ENCODE assay signal across 1 cellular context in the genomic region with DNA sequence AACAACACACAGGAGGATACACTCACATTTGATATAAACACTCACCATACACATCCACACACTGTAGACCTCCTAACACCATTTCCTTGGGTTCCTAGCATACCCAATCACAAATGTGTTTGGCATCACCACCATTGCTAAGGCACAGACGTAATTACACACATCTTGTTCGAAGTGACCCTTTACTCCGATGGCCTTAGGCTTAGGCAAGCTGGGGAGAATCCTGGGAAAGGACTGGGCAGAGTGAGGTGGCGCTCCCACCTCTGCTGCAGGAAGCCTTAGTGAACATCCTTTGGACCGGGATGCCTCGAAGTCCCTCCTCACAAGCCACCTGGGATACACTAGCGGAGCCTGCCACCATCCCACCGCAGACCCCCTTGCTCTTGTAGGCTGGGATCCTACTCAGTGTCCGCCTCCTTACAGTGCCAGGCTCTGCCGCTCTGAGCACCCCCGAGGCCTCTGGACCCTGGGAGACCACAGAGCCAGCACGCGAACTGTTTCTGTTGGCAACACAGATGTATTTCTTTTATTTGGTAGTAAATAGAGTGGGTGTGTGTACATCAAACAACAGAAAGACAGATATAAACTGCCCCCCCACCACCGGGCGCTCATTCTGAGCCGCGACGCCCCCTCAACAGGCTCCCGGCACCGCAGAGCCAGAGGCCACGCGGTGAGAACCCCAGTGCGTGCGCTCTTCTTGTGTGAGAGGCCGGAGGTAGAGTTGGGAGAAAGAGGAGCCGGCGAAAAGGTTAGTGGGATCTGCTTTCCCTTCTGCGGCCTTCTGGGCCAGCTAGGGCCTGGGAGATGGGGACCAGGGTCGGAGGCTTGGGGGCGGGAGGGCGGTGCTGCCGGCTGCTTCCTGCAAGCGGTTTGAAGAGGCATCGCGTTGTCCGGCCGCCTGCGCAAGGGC.
A peak's percentile ranks its signal among the peaks of the same experiment; 100 is the strongest.
TF ChIP-seq lines count a peak whose summit lies in the region.

No MANE protein-coding gene starts in this region.

TF ChIP-seq in H1, 55 proteins besides CTCF, POLR2A, EP300 and RAD21:
- TF ChIP-seq GABPA (IDR thresholded peaks at IDR 0.05; ENCODE audit: borderline replicate concordance, insufficient read depth, low read length) (no peak), POU5F1 (IDR thresholded peaks at IDR 0.05; ENCODE audit: low read depth, low read length) (no peak), RNF2 (IDR thresholded peaks at IDR 0.05; ENCODE audit: borderline replicate concordance, low read depth, low read length, missing control alignments, poor library complexity, severe bottlenecking) (peak; percentile 87), PHF8 (conservative IDR thresholded peaks at IDR 0.05; ENCODE audit: low read depth, low read length) (no peak), NANOG (IDR thresholded peaks at IDR 0.05; ENCODE audit: insufficient read depth, low read depth, low read length, poor library complexity, severe bottlenecking) (no peak), EZH2 (IDR thresholded peaks at IDR 0.05; ENCODE audit: low read depth, low read length, severe bottlenecking) (peak; percentile 96), SP2 (IDR thresholded peaks at IDR 0.05; ENCODE audit: low read length) (no peak), JUN (IDR thresholded peaks at IDR 0.05; ENCODE audit: low read depth, low read length) (no peak), KDM5A (IDR thresholded peaks at IDR 0.05; ENCODE audit: low read length) (no peak), SIN3A (conservative IDR thresholded peaks at IDR 0.05 in 1 of 2, IDR thresholded peaks at IDR 0.05 in 1 of 2; ENCODE audit: low read depth in 1 of 2, low read length in 2 of 2) (no peak), CHD1 (IDR thresholded peaks at IDR 0.05; ENCODE audit: low read depth, low read length) (no peak), CTBP2 (IDR thresholded peaks at IDR 0.05; ENCODE audit: borderline replicate concordance, insufficient read depth, insufficient read length, low read length) (no peak), TEAD4 (IDR thresholded peaks at IDR 0.05; ENCODE audit: low read depth, low read length) (no peak), TAF7 (optimal IDR thresholded peaks at IDR 0.05; ENCODE audit: borderline replicate concordance, low read depth, low read length) (no peak), CBX5 (IDR thresholded peaks at IDR 0.05; ENCODE audit: low read depth, low read length) (no peak), SUZ12 (IDR thresholded peaks at IDR 0.05; ENCODE audit: low read length) (peak; percentile 95)
- TF ChIP-seq, protein P1, sequence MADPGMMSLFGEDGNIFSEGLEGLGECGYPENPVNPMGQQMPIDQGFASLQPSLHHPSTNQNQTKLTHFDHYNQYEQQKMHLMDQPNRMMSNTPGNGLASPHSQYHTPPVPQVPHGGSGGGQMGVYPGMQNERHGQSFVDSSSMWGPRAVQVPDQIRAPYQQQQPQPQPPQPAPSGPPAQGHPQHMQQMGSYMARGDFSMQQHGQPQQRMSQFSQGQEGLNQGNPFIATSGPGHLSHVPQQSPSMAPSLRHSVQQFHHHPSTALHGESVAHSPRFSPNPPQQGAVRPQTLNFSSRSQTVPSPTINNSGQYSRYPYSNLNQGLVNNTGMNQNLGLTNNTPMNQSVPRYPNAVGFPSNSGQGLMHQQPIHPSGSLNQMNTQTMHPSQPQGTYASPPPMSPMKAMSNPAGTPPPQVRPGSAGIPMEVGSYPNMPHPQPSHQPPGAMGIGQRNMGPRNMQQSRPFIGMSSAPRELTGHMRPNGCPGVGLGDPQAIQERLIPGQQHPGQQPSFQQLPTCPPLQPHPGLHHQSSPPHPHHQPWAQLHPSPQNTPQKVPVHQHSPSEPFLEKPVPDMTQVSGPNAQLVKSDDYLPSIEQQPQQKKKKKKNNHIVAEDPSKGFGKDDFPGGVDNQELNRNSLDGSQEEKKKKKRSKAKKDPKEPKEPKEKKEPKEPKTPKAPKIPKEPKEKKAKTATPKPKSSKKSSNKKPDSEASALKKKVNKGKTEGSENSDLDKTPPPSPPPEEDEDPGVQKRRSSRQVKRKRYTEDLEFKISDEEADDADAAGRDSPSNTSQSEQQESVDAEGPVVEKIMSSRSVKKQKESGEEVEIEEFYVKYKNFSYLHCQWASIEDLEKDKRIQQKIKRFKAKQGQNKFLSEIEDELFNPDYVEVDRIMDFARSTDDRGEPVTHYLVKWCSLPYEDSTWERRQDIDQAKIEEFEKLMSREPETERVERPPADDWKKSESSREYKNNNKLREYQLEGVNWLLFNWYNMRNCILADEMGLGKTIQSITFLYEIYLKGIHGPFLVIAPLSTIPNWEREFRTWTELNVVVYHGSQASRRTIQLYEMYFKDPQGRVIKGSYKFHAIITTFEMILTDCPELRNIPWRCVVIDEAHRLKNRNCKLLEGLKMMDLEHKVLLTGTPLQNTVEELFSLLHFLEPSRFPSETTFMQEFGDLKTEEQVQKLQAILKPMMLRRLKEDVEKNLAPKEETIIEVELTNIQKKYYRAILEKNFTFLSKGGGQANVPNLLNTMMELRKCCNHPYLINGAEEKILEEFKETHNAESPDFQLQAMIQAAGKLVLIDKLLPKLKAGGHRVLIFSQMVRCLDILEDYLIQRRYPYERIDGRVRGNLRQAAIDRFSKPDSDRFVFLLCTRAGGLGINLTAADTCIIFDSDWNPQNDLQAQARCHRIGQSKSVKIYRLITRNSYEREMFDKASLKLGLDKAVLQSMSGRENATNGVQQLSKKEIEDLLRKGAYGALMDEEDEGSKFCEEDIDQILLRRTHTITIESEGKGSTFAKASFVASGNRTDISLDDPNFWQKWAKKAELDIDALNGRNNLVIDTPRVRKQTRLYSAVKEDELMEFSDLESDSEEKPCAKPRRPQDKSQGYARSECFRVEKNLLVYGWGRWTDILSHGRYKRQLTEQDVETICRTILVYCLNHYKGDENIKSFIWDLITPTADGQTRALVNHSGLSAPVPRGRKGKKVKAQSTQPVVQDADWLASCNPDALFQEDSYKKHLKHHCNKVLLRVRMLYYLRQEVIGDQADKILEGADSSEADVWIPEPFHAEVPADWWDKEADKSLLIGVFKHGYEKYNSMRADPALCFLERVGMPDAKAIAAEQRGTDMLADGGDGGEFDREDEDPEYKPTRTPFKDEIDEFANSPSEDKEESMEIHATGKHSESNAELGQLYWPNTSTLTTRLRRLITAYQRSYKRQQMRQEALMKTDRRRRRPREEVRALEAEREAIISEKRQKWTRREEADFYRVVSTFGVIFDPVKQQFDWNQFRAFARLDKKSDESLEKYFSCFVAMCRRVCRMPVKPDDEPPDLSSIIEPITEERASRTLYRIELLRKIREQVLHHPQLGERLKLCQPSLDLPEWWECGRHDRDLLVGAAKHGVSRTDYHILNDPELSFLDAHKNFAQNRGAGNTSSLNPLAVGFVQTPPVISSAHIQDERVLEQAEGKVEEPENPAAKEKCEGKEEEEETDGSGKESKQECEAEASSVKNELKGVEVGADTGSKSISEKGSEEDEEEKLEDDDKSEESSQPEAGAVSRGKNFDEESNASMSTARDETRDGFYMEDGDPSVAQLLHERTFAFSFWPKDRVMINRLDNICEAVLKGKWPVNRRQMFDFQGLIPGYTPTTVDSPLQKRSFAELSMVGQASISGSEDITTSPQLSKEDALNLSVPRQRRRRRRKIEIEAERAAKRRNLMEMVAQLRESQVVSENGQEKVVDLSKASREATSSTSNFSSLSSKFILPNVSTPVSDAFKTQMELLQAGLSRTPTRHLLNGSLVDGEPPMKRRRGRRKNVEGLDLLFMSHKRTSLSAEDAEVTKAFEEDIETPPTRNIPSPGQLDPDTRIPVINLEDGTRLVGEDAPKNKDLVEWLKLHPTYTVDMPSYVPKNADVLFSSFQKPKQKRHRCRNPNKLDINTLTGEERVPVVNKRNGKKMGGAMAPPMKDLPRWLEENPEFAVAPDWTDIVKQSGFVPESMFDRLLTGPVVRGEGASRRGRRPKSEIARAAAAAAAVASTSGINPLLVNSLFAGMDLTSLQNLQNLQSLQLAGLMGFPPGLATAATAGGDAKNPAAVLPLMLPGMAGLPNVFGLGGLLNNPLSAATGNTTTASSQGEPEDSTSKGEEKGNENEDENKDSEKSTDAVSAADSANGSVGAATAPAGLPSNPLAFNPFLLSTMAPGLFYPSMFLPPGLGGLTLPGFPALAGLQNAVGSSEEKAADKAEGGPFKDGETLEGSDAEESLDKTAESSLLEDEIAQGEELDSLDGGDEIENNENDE (IDR thresholded peaks at IDR 0.05; ENCODE audit: insufficient replicate concordance, low read length) = no peak
- TF ChIP-seq, protein P2, sequence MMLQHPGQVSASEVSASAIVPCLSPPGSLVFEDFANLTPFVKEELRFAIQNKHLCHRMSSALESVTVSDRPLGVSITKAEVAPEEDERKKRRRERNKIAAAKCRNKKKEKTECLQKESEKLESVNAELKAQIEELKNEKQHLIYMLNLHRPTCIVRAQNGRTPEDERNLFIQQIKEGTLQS (IDR thresholded peaks at IDR 0.05; ENCODE audit: insufficient read depth, low read depth, low read length) = no peak
